1 cellular context compared by ENCODE assay signal in genomic region chr13:113802761-113803160, GRCh38.
TF ChIP-seq lines count a peak whose summit lies in the region.

No MANE protein-coding gene starts in this region.

TF ChIP-seq in IMR-90, 13 proteins besides CTCF, POLR2A, EP300 and RAD21 (continued from another document):
- TF ChIP-seq, protein P1, sequence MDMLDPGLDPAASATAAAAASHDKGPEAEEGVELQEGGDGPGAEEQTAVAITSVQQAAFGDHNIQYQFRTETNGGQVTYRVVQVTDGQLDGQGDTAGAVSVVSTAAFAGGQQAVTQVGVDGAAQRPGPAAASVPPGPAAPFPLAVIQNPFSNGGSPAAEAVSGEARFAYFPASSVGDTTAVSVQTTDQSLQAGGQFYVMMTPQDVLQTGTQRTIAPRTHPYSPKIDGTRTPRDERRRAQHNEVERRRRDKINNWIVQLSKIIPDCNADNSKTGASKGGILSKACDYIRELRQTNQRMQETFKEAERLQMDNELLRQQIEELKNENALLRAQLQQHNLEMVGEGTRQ (IDR thresholded peaks at IDR 0.05; ENCODE audit: low read depth, low read length) = no peak
- TF ChIP-seq MAFK (IDR thresholded peaks at IDR 0.05; ENCODE audit: low read depth, low read length) (no peak), SMC3 (IDR thresholded peaks at IDR 0.05; ENCODE audit: low read depth, low read length) (no peak), RFX5 (IDR thresholded peaks at IDR 0.05; ENCODE audit: low read depth, low read length) (no peak), RCOR1 (IDR thresholded peaks at IDR 0.05; ENCODE audit: insufficient replicate concordance, low read length) (no peak), BHLHE40 (IDR thresholded peaks at IDR 0.05; ENCODE audit: low read depth, low read length) (no peak)
